Comparison of ENCODE assay signal across 24 cellular contexts in genomic region chr12:76156314-76156713, GRCh38.
"Had no signal": no experiment of that assay in that cellular context is flagged by ENCODE, and none has a peak within 500 bp of the region (broad histone marks: within the 10 kb centered on the region; RNA-seq: fewer than 3 reads in every experiment).

No MANE protein-coding gene starts in this region.

- H3K27me3 ChIP-seq: foreskin keratinocyte, right lobe of liver, spleen, testis, tibial nerve, upper lobe of right lung, vagina had no signal

- FAIRE-seq: colon, endothelial cell of umbilical vein had no signal

- DNase-seq: dermis blood vessel endothelial cell; endodermal cell; foreskin keratinocyte; left colon; mammary epithelial cell; natural killer cell; occipital lobe; psoas muscle; retina; right lobe of liver; spleen; stimulated activated CD4-positive, alpha-beta T cell treated with anti-CD3 and anti-CD28 coated beads, Interleukin-15, amount 100 ng/mL, for 24 hours; stimulated activated CD4-positive, alpha-beta T cell treated with anti-CD3 and anti-CD28 coated beads, Interleukin-1b, Interleukin-23, amount 100 ng/mL, for 48 hours; stimulated activated CD4-positive, alpha-beta T cell treated with anti-CD3 and anti-CD28 coated beads, Interleukin-4, amount 100 ng/mL, for 24 hours; stimulated activated naive B cell treated with anti-CD40 and anti-IgM and Interleukin-4, amounts not matched to agents 10 μg/mL and 1 μg/mL and 100 μg/mL, for 72 hours; stimulated activated naive CD8-positive, alpha-beta T cell treated with anti-CD3 and anti-CD28 coated beads, Interleukin-15, amount 100 ng/mL, for 72 hours; testis; upper lobe of right lung had no signal

- H3K9me3 ChIP-seq: psoas muscle, right lobe of liver, spleen, testis, tibial nerve, upper lobe of right lung, vagina had no signal

- H3K27me3 Mint-ChIP-seq: stimulated activated naive B cell treated with anti-CD40 and anti-IgM and Interleukin-4, amounts not matched to agents 10 μg/mL and 1 μg/mL and 100 μg/mL, for 72 hours; stimulated activated naive CD8-positive, alpha-beta T cell treated with anti-CD3 and anti-CD28 coated beads, Interleukin-15, amount 100 ng/mL, for 72 hours had no signal

- H3K36me3 ChIP-seq: right lobe of liver, spleen, tibial nerve, upper lobe of right lung, vagina had no signal

- ATAC-seq: foreskin keratinocyte; left colon; natural killer cell; psoas muscle; stimulated activated naive B cell treated with anti-CD40 and anti-IgM and Interleukin-4, amounts not matched to agents 10 μg/mL and 1 μg/mL and 100 μg/mL, for 72 hours; stimulated activated naive CD8-positive, alpha-beta T cell treated with anti-CD3 and anti-CD28 coated beads, Interleukin-15, amount 100 ng/mL, for 72 hours had no signal

- H3K4me3 ChIP-seq: psoas muscle, right lobe of liver, spleen, testis, tibial nerve, upper lobe of right lung, vagina had no signal

- H3K36me3 Mint-ChIP-seq: mesothelial cell of epicardium, natural killer cell had no signal

- H3K9me3 Mint-ChIP-seq: endodermal cell, natural killer cell, neural crest cell had no signal

- H3K27ac ChIP-seq: foreskin keratinocyte, psoas muscle, right lobe of liver, testis, tibial nerve, upper lobe of right lung, vagina had no signal

- H3K4me3 Mint-ChIP-seq: endodermal cell; mesothelial cell of epicardium; neural crest cell; stimulated activated naive B cell treated with anti-CD40 and anti-IgM and Interleukin-4, amounts not matched to agents 10 μg/mL and 1 μg/mL and 100 μg/mL, for 72 hours; stimulated activated naive CD8-positive, alpha-beta T cell treated with anti-CD3 and anti-CD28 coated beads, Interleukin-15, amount 100 ng/mL, for 72 hours had no signal

- H3K4me1 ChIP-seq: psoas muscle, right lobe of liver, testis, vagina had no signal

- H3K27ac Mint-ChIP-seq: endodermal cell; mesothelial cell of epicardium; stimulated activated naive B cell treated with anti-CD40 and anti-IgM and Interleukin-4, amounts not matched to agents 10 μg/mL and 1 μg/mL and 100 μg/mL, for 72 hours; stimulated activated naive CD8-positive, alpha-beta T cell treated with anti-CD3 and anti-CD28 coated beads, Interleukin-15, amount 100 ng/mL, for 72 hours had no signal
